ENCODE assay signal across 15 cellular contexts in genomic region chr3:169232863-169233262, GRCh38.
A peak's percentile ranks its signal among the peaks of the same experiment; 100 is the strongest.
DNase-seq lines count a peak whose midpoint lies in the region; ATAC-seq and TF ChIP-seq lines count a peak whose summit lies in the region.
"Had no signal": no experiment of that assay in that cellular context is flagged by ENCODE, and none has a peak within 500 bp of the region (broad histone marks: within the 10 kb centered on the region; RNA-seq: fewer than 3 reads in every experiment).

No MANE protein-coding gene starts in this region.

- no peak overlapping the region for H2BK12ac ChIP-seq in mesenchymal stem cell (ENCODE audit: low read length in 2 of 2)

- H3K4me2 ChIP-seq in mammary epithelial cell (ENCODE audit: insufficient read depth, low read depth, low read length) (no peak overlapping the region), mesenchymal stem cell (ENCODE audit: low read length, poor library complexity, severe bottlenecking) (no peak overlapping the region)

- dilution Hi-C loops in mammary epithelial cell (cut with HindIII; ENCODE audit: low sequenced_read_pairs) = no loop called here

- TF ChIP-seq CTCF in mammary epithelial cell (conservative IDR thresholded peaks at IDR 0.05 in 1 of 2, IDR thresholded peaks at IDR 0.05 in 1 of 2; ENCODE audit: extremely low read depth in 1 of 2, insufficient read depth in 1 of 2, low read depth in 1 of 2, low read length in 2 of 2) (no peak), GM13977 (IDR thresholded peaks at IDR 0.05; ENCODE audit: extremely low read depth, insufficient read depth, missing control alignments) (no peak)

- H3K23ac ChIP-seq in mesenchymal stem cell (ENCODE audit: low read length in 2 of 2) = no peak overlapping the region

- H2AFZ ChIP-seq in mammary epithelial cell (ENCODE audit: low read depth, low read length) (peak overlapping the region; percentile 75), mesenchymal stem cell (ENCODE audit: low read depth, low read length) (no peak overlapping the region)

- H3K27ac Mint-ChIP-seq in naive thymus-derived CD4-positive, alpha-beta T cell = no peak overlapping the region
- H3K27ac Mint-ChIP-seq: activated B cell treated with CpG ODN at 0.5 μM for 24 hours; effector memory CD8-positive, alpha-beta T cell had no signal

- H3K27me3 ChIP-seq in mammary epithelial cell (ENCODE audit: insufficient read depth, low read length) = no peaks in the 10 kb centered on the region
- H3K27me3 ChIP-seq in mesenchymal stem cell (ENCODE audit: control insufficient read depth in 1 of 2, insufficient read depth in 1 of 2, low read length in 2 of 2) = peaks cover 0 to 3% of the 10 kb centered on the region in 2 experiments
- no peaks in the 10 kb centered on the region for H3K27me3 ChIP-seq in naive thymus-derived CD4-positive, alpha-beta T cell (ENCODE audit: control insufficient read depth in 2 of 2, insufficient read depth in 2 of 2, low read length in 2 of 2)
- H3K27me3 ChIP-seq: transverse colon had no signal

- in situ Hi-C loops in mammary epithelial cell (cut with MboI; ENCODE audit: low sequenced_read_pairs in 2 of 2) = no loop called here
- in situ Hi-C loops in GM13977 (cut with MboI; ENCODE audit: low pct_unique_long_range_greater_than_20kb, low sequenced_read_pairs, unreplicated experiment) = no loop called here

- no peak overlapping the region for H2AK5ac ChIP-seq in mesenchymal stem cell (ENCODE audit: low read length, severe bottlenecking)

- peak overlapping the region; percentile 69 for H4K8ac ChIP-seq in mesenchymal stem cell (ENCODE audit: low read length)

- no peak for ATAC-seq in GM21619 (IDR thresholded peaks at IDR 0.05; ENCODE audit: unreplicated experiment)
- ATAC-seq in naive thymus-derived CD4-positive, alpha-beta T cell = no peak
- no peak for ATAC-seq in GM21367 (IDR thresholded peaks at IDR 0.05; ENCODE audit: unreplicated experiment)
- ATAC-seq: effector memory CD8-positive, alpha-beta T cell had no signal

- no peak overlapping the region for H3K4ac ChIP-seq in mesenchymal stem cell (ENCODE audit: low read depth in 1 of 2, low read length in 2 of 2)

- no peaks in the 10 kb centered on the region for H3K9me3 ChIP-seq in mammary epithelial cell (replicated peaks; ENCODE audit: insufficient read depth, low read length)
- no peaks in the 10 kb centered on the region for H3K9me3 ChIP-seq in mesenchymal stem cell (ENCODE audit: control insufficient read depth, low read length)
- H3K9me3 ChIP-seq in naive thymus-derived CD4-positive, alpha-beta T cell (ENCODE audit: control insufficient read depth in 2 of 3, low read length in 3 of 3) = no peaks in the 10 kb centered on the region
- H3K9me3 ChIP-seq: adrenal gland, transverse colon had no signal

- H4K91ac ChIP-seq in mesenchymal stem cell (ENCODE audit: low read length) = no peak overlapping the region

- BruUV-seq in mammary epithelial cell (replicated peaks; lab: Mats Ljungman, UMichigan) = no TSS peak

- CTCF ChIA-PET in mammary epithelial cell (lab: Charles Lee; ENCODE audit: low non-redundant PET) = no interaction called here
- CTCF ChIA-PET in naive thymus-derived CD4-positive, alpha-beta T cell (lab: Charles Lee) = no interaction called here

- H3K9me3 Mint-ChIP-seq in naive thymus-derived CD4-positive, alpha-beta T cell = peaks cover 0 to 7% (median 0%) of the 10 kb centered on the region in 11 donors
- H3K9me3 Mint-ChIP-seq: activated B cell treated with CpG ODN at 0.5 μM for 24 hours; effector memory CD8-positive, alpha-beta T cell had no signal

- H4K20me1 ChIP-seq in mammary epithelial cell (ENCODE audit: insufficient read depth, low read length) = no peaks in the 10 kb centered on the region

- H3K27ac ChIP-seq in mammary epithelial cell (ENCODE audit: insufficient read depth, low read depth, low read length) (no peak overlapping the region), mesenchymal stem cell (ENCODE audit: low read length, poor library complexity, severe bottlenecking) (no peak overlapping the region)
- H3K27ac ChIP-seq in naive thymus-derived CD4-positive, alpha-beta T cell (ENCODE audit: low read depth, low read length) = no peak overlapping the region
- H3K27ac ChIP-seq: adrenal gland, transverse colon had no signal

- H2BK120ac ChIP-seq in mesenchymal stem cell (ENCODE audit: low read depth, low read length) = peak overlapping the region; percentile 19

- peaks cover 11 to 35% (median 27%) of the 10 kb centered on the region in 5 donors for H3K27me3 Mint-ChIP-seq in naive thymus-derived CD4-positive, alpha-beta T cell
- H3K27me3 Mint-ChIP-seq: effector memory CD8-positive, alpha-beta T cell had no signal

- no peaks in the 10 kb centered on the region for H3K36me3 Mint-ChIP-seq in naive thymus-derived CD4-positive, alpha-beta T cell

- peaks cover 0 to 4% (median 0%) of the 10 kb centered on the region in 7 donors for H3K4me1 Mint-ChIP-seq in naive thymus-derived CD4-positive, alpha-beta T cell
- H3K4me1 Mint-ChIP-seq: activated B cell treated with CpG ODN at 0.5 μM for 24 hours had no signal

- H3K4me3 Mint-ChIP-seq in naive thymus-derived CD4-positive, alpha-beta T cell = no peak overlapping the region
- H3K4me3 Mint-ChIP-seq: activated B cell treated with CpG ODN at 0.5 μM for 24 hours; effector memory CD8-positive, alpha-beta T cell had no signal

- H2BK5ac ChIP-seq in mesenchymal stem cell (ENCODE audit: low read depth, low read length, poor library complexity, severe bottlenecking) = no peak overlapping the region

- no peak overlapping the region for H2BK15ac ChIP-seq in mesenchymal stem cell (ENCODE audit: low read depth, poor library complexity, severe bottlenecking)

- H3K4me3 ChIP-seq in mammary epithelial cell (replicated peaks in 1 of 3; ENCODE audit: insufficient read depth in 1 of 3, low read depth in 2 of 3, low read length in 3 of 3) = no peak overlapping the region
- no peak overlapping the region for H3K4me3 ChIP-seq in mesenchymal stem cell (ENCODE audit: insufficient read depth in 1 of 2, low read depth in 1 of 2, low read length in 2 of 2)
- no peak overlapping the region for H3K4me3 ChIP-seq in naive thymus-derived CD4-positive, alpha-beta T cell (ENCODE audit: low read length)
- H3K4me3 ChIP-seq: adrenal gland, transverse colon had no signal

- peak overlapping the region in 1 of 2 experiments; percentile 12 for H3K18ac ChIP-seq in mesenchymal stem cell (ENCODE audit: low read depth in 1 of 2, low read length in 2 of 2)

- no peaks in the 10 kb centered on the region for H3K79me1 ChIP-seq in mesenchymal stem cell (replicated peaks; ENCODE audit: low read length, poor library complexity, severe bottlenecking)

- intact Hi-C loops in mammary epithelial cell (cut with micrococcal nuclease) = loop anchor here (1.0 kb wide), 1 partner anchor 10 kb away; no protein-coding TSS in a partner anchor
- intact Hi-C loops in naive thymus-derived CD4-positive, alpha-beta T cell (cut with micrococcal nuclease) = no loop called here

- no peaks in the 10 kb centered on the region for H3K4me1 ChIP-seq in mammary epithelial cell (ENCODE audit: insufficient read depth, low read length)
- H3K4me1 ChIP-seq in mesenchymal stem cell (ENCODE audit: control insufficient read depth, insufficient read depth, low read depth, low read length) = no peaks in the 10 kb centered on the region
- no peaks in the 10 kb centered on the region for H3K4me1 ChIP-seq in naive thymus-derived CD4-positive, alpha-beta T cell (ENCODE audit: control insufficient read depth in 2 of 2, insufficient read depth in 2 of 2, low read length in 2 of 2)
- H3K4me1 ChIP-seq: adrenal gland had no signal

- H3K36me3 ChIP-seq in mammary epithelial cell (ENCODE audit: insufficient read depth, low read length) = no peaks in the 10 kb centered on the region
- no peaks in the 10 kb centered on the region for H3K36me3 ChIP-seq in mesenchymal stem cell (ENCODE audit: control insufficient read depth in 1 of 2, insufficient read depth in 2 of 2, low read depth in 1 of 2, low read length in 2 of 2)
- H3K36me3 ChIP-seq in naive thymus-derived CD4-positive, alpha-beta T cell (ENCODE audit: control insufficient read depth in 2 of 3, insufficient read depth in 3 of 3, low read length in 3 of 3) = no peaks in the 10 kb centered on the region
- H3K36me3 ChIP-seq: adrenal gland, transverse colon had no signal

- H3K14ac ChIP-seq in mesenchymal stem cell (ENCODE audit: low read length in 2 of 2) = no peak overlapping the region

- H3K79me2 ChIP-seq in mammary epithelial cell (ENCODE audit: insufficient read depth, low read length) = no peaks in the 10 kb centered on the region

- DNase-seq in EL (peak; percentile 11), M059J (ENCODE audit: low read depth) (peak; percentile 81), mammary epithelial cell (no peak), mesenchymal stem cell (peak; percentile 23), GM13977 (ENCODE audit: low spot score) (no peak)
- DNase-seq in naive thymus-derived CD4-positive, alpha-beta T cell = no peak
- DNase-seq: activated B cell treated with CpG ODN at 0.5 μM for 24 hours; adrenal gland; effector memory CD8-positive, alpha-beta T cell; hypothalamus; NCI-H524; SIG-M5; transverse colon had no signal

- WGBS in mammary epithelial cell (ENCODE audit: low coverage, missing lambda C conversion rate) = 82% methylated on average over 3 of the region's 3 CpGs
- 45% methylated on average over 3 of the region's 3 CpGs for WGBS in mesenchymal stem cell

- H3K9ac ChIP-seq in mammary epithelial cell (ENCODE audit: insufficient read depth, low read length) = no peak overlapping the region
- no peak overlapping the region for H3K9ac ChIP-seq in mesenchymal stem cell (ENCODE audit: low read length)

- POLR2A ChIA-PET in naive thymus-derived CD4-positive, alpha-beta T cell (lab: Charles Lee) = no interaction called here

Comparison
In these comparisons a context has a peak if more than half of its experiments do, and no peak if none do; other contexts are left out.
1. DNase-seq: peak in EL (single experiment), M059J (single experiment) and mesenchymal stem cell (single experiment); none in mammary epithelial cell (single experiment), GM13977 (single experiment) and naive thymus-derived CD4-positive, alpha-beta T cell (0 of 9).